2 cellular contexts compared by ENCODE assay signal in genomic region chr20:23106271-23106851, GRCh38.
TF ChIP-seq lines count a peak whose summit lies in the region.

No MANE protein-coding gene starts in this region.

TF ChIP-seq in HCT116, 20 proteins besides CTCF, POLR2A, EP300 and RAD21 (continued from another document):
- TF ChIP-seq SP1 (IDR thresholded peaks at IDR 0.05; ENCODE audit: low read depth) (no peak), SRF (IDR thresholded peaks at IDR 0.05; ENCODE audit: low read depth) (no peak), TCF7L2 (IDR thresholded peaks at IDR 0.05; ENCODE audit: borderline replicate concordance, extremely low read depth, insufficient read depth, insufficient read length) (no peak), CEBPB (IDR thresholded peaks at IDR 0.05; ENCODE audit: low read depth) (no peak), EZH2 (IDR thresholded peaks at IDR 0.05) (no peak), ELF1 (IDR thresholded peaks at IDR 0.05; ENCODE audit: borderline replicate concordance, low read depth) (no peak), REST (IDR thresholded peaks at IDR 0.05; ENCODE audit: low read depth) (no peak)
- TF ChIP-seq, protein P1, sequence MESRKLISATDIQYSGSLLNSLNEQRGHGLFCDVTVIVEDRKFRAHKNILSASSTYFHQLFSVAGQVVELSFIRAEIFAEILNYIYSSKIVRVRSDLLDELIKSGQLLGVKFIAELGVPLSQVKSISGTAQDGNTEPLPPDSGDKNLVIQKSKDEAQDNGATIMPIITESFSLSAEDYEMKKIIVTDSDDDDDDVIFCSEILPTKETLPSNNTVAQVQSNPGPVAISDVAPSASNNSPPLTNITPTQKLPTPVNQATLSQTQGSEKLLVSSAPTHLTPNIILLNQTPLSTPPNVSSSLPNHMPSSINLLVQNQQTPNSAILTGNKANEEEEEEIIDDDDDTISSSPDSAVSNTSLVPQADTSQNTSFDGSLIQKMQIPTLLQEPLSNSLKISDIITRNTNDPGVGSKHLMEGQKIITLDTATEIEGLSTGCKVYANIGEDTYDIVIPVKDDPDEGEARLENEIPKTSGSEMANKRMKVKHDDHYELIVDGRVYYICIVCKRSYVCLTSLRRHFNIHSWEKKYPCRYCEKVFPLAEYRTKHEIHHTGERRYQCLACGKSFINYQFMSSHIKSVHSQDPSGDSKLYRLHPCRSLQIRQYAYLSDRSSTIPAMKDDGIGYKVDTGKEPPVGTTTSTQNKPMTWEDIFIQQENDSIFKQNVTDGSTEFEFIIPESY (IDR thresholded peaks at IDR 0.05; ENCODE audit: extremely low read depth, insufficient replicate concordance, low read length): no peak

TF ChIP-seq in WTC11, 78 proteins besides CTCF, POLR2A, EP300 and RAD21 (continued from another document):
- TF ChIP-seq ATF1 (CRISPR knock-in tag; IDR thresholded peaks at IDR 0.05) (no peak), NFYB (CRISPR knock-in tag; conservative IDR thresholded peaks at IDR 0.05; ENCODE audit: low read depth) (no peak), E2F4 (CRISPR knock-in tag; IDR thresholded peaks at IDR 0.05; ENCODE audit: borderline replicate concordance, low read depth) (no peak), CDX4 (CRISPR knock-in tag; IDR thresholded peaks at IDR 0.05; ENCODE audit: borderline replicate concordance) (no peak), ZNF416 (CRISPR knock-in tag; IDR thresholded peaks at IDR 0.05) (no peak), NFATC4 (CRISPR knock-in tag; IDR thresholded peaks at IDR 0.05) (no peak), ZNF317 (CRISPR knock-in tag; IDR thresholded peaks at IDR 0.05; ENCODE audit: borderline replicate concordance, low read depth) (no peak), GTF2I (CRISPR knock-in tag; conservative IDR thresholded peaks at IDR 0.05) (no peak), ZNF263 (CRISPR knock-in tag; IDR thresholded peaks at IDR 0.05; ENCODE audit: low read depth) (no peak), ERG (CRISPR knock-in tag; IDR thresholded peaks at IDR 0.05) (no peak), ZBTB43 (CRISPR knock-in tag; IDR thresholded peaks at IDR 0.05) (no peak), HMGA2 (CRISPR knock-in tag; IDR thresholded peaks at IDR 0.05) (no peak), NR3C1 (CRISPR knock-in tag; conservative IDR thresholded peaks at IDR 0.05; ENCODE audit: low read depth) (no peak), NR2C2 (CRISPR knock-in tag; IDR thresholded peaks at IDR 0.05) (no peak)
- TF ChIP-seq, protein P2, sequence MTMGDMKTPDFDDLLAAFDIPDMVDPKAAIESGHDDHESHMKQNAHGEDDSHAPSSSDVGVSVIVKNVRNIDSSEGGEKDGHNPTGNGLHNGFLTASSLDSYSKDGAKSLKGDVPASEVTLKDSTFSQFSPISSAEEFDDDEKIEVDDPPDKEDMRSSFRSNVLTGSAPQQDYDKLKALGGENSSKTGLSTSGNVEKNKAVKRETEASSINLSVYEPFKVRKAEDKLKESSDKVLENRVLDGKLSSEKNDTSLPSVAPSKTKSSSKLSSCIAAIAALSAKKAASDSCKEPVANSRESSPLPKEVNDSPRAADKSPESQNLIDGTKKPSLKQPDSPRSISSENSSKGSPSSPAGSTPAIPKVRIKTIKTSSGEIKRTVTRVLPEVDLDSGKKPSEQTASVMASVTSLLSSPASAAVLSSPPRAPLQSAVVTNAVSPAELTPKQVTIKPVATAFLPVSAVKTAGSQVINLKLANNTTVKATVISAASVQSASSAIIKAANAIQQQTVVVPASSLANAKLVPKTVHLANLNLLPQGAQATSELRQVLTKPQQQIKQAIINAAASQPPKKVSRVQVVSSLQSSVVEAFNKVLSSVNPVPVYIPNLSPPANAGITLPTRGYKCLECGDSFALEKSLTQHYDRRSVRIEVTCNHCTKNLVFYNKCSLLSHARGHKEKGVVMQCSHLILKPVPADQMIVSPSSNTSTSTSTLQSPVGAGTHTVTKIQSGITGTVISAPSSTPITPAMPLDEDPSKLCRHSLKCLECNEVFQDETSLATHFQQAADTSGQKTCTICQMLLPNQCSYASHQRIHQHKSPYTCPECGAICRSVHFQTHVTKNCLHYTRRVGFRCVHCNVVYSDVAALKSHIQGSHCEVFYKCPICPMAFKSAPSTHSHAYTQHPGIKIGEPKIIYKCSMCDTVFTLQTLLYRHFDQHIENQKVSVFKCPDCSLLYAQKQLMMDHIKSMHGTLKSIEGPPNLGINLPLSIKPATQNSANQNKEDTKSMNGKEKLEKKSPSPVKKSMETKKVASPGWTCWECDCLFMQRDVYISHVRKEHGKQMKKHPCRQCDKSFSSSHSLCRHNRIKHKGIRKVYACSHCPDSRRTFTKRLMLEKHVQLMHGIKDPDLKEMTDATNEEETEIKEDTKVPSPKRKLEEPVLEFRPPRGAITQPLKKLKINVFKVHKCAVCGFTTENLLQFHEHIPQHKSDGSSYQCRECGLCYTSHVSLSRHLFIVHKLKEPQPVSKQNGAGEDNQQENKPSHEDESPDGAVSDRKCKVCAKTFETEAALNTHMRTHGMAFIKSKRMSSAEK (CRISPR knock-in tag; IDR thresholded peaks at IDR 0.05; ENCODE audit: borderline replicate concordance): no peak
- TF ChIP-seq, protein P3, sequence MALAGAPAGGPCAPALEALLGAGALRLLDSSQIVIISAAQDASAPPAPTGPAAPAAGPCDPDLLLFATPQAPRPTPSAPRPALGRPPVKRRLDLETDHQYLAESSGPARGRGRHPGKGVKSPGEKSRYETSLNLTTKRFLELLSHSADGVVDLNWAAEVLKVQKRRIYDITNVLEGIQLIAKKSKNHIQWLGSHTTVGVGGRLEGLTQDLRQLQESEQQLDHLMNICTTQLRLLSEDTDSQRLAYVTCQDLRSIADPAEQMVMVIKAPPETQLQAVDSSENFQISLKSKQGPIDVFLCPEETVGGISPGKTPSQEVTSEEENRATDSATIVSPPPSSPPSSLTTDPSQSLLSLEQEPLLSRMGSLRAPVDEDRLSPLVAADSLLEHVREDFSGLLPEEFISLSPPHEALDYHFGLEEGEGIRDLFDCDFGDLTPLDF (CRISPR knock-in tag; IDR thresholded peaks at IDR 0.05): no peak
- TF ChIP-seq, protein P4, sequence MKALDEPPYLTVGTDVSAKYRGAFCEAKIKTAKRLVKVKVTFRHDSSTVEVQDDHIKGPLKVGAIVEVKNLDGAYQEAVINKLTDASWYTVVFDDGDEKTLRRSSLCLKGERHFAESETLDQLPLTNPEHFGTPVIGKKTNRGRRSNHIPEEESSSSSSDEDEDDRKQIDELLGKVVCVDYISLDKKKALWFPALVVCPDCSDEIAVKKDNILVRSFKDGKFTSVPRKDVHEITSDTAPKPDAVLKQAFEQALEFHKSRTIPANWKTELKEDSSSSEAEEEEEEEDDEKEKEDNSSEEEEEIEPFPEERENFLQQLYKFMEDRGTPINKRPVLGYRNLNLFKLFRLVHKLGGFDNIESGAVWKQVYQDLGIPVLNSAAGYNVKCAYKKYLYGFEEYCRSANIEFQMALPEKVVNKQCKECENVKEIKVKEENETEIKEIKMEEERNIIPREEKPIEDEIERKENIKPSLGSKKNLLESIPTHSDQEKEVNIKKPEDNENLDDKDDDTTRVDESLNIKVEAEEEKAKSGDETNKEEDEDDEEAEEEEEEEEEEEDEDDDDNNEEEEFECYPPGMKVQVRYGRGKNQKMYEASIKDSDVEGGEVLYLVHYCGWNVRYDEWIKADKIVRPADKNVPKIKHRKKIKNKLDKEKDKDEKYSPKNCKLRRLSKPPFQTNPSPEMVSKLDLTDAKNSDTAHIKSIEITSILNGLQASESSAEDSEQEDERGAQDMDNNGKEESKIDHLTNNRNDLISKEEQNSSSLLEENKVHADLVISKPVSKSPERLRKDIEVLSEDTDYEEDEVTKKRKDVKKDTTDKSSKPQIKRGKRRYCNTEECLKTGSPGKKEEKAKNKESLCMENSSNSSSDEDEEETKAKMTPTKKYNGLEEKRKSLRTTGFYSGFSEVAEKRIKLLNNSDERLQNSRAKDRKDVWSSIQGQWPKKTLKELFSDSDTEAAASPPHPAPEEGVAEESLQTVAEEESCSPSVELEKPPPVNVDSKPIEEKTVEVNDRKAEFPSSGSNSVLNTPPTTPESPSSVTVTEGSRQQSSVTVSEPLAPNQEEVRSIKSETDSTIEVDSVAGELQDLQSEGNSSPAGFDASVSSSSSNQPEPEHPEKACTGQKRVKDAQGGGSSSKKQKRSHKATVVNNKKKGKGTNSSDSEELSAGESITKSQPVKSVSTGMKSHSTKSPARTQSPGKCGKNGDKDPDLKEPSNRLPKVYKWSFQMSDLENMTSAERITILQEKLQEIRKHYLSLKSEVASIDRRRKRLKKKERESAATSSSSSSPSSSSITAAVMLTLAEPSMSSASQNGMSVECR (CRISPR knock-in tag; IDR thresholded peaks at IDR 0.05; ENCODE audit: borderline replicate concordance): no peak
